In genomic region chr2:238658054-238658407, GRCh38 we compare ENCODE assay signal across 2 cellular contexts.
TF ChIP-seq lines count a peak whose summit lies in the region.

No MANE protein-coding gene starts in this region.

TF ChIP-seq in GM23338, 12 proteins besides CTCF, POLR2A, EP300 and RAD21 (continued from another document):
- no peak for TF ChIP-seq EZH2phosphoT487 (IDR thresholded peaks at IDR 0.05; ENCODE audit: unreplicated experiment)
- no peak for TF ChIP-seq ZNF462 (CRISPR knock-in tag; IDR thresholded peaks at IDR 0.05)
- TF ChIP-seq EZH2 (IDR thresholded peaks at IDR 0.05; ENCODE audit: low read depth, unreplicated experiment), result no peak
- no peak for TF ChIP-seq STAT1 (IDR thresholded peaks at IDR 0.05; ENCODE audit: unreplicated experiment)
- TF ChIP-seq ZNF114 (CRISPR knock-in tag; IDR thresholded peaks at IDR 0.05), result no peak
- no peak for TF ChIP-seq POLR2AphosphoS5 (IDR thresholded peaks at IDR 0.05; ENCODE audit: low read depth)
- no peak for TF ChIP-seq ETS1 (IDR thresholded peaks at IDR 0.05)
- TF ChIP-seq NANOG (IDR thresholded peaks at IDR 0.05; ENCODE audit: borderline replicate concordance), result no peak
- TF ChIP-seq ZNF331 (CRISPR knock-in tag; IDR thresholded peaks at IDR 0.05; ENCODE audit: low read depth), result no peak
- TF ChIP-seq, protein P1, sequence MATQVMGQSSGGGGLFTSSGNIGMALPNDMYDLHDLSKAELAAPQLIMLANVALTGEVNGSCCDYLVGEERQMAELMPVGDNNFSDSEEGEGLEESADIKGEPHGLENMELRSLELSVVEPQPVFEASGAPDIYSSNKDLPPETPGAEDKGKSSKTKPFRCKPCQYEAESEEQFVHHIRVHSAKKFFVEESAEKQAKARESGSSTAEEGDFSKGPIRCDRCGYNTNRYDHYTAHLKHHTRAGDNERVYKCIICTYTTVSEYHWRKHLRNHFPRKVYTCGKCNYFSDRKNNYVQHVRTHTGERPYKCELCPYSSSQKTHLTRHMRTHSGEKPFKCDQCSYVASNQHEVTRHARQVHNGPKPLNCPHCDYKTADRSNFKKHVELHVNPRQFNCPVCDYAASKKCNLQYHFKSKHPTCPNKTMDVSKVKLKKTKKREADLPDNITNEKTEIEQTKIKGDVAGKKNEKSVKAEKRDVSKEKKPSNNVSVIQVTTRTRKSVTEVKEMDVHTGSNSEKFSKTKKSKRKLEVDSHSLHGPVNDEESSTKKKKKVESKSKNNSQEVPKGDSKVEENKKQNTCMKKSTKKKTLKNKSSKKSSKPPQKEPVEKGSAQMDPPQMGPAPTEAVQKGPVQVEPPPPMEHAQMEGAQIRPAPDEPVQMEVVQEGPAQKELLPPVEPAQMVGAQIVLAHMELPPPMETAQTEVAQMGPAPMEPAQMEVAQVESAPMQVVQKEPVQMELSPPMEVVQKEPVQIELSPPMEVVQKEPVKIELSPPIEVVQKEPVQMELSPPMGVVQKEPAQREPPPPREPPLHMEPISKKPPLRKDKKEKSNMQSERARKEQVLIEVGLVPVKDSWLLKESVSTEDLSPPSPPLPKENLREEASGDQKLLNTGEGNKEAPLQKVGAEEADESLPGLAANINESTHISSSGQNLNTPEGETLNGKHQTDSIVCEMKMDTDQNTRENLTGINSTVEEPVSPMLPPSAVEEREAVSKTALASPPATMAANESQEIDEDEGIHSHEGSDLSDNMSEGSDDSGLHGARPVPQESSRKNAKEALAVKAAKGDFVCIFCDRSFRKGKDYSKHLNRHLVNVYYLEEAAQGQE (IDR thresholded peaks at IDR 0.05; ENCODE audit: unreplicated experiment), result no peak

TF ChIP-seq in H1, 55 proteins besides CTCF, POLR2A, EP300 and RAD21 (continued from another document):
- TF ChIP-seq HDAC6 (IDR thresholded peaks at IDR 0.05; ENCODE audit: low read depth, low read length), result no peak
- no peak for TF ChIP-seq KDM1A (IDR thresholded peaks at IDR 0.05; ENCODE audit: borderline replicate concordance, low read length)
- TF ChIP-seq EGR1 (IDR thresholded peaks at IDR 0.05; ENCODE audit: borderline replicate concordance, low read depth, low read length), result no peak
- no peak for TF ChIP-seq SIN3A (conservative IDR thresholded peaks at IDR 0.05 in 1 of 2, IDR thresholded peaks at IDR 0.05 in 1 of 2; ENCODE audit: low read depth in 1 of 2, low read length in 2 of 2)
- TF ChIP-seq CEBPB (IDR thresholded peaks at IDR 0.05; ENCODE audit: low read depth, low read length), result no peak
- TF ChIP-seq JUN (IDR thresholded peaks at IDR 0.05; ENCODE audit: low read depth, low read length), result no peak
- TF ChIP-seq SP1 (IDR thresholded peaks at IDR 0.05; ENCODE audit: low read depth, low read length), result no peak
- TF ChIP-seq USF2 (IDR thresholded peaks at IDR 0.05; ENCODE audit: low read length), result no peak
- no peak for TF ChIP-seq TCF12 (IDR thresholded peaks at IDR 0.05; ENCODE audit: low read depth, low read length)
- TF ChIP-seq FOSL1 (IDR thresholded peaks at IDR 0.05; ENCODE audit: insufficient read depth, low read depth, low read length), result no peak
